ENCODE assay signal across 1 cellular context in the genomic region with DNA sequence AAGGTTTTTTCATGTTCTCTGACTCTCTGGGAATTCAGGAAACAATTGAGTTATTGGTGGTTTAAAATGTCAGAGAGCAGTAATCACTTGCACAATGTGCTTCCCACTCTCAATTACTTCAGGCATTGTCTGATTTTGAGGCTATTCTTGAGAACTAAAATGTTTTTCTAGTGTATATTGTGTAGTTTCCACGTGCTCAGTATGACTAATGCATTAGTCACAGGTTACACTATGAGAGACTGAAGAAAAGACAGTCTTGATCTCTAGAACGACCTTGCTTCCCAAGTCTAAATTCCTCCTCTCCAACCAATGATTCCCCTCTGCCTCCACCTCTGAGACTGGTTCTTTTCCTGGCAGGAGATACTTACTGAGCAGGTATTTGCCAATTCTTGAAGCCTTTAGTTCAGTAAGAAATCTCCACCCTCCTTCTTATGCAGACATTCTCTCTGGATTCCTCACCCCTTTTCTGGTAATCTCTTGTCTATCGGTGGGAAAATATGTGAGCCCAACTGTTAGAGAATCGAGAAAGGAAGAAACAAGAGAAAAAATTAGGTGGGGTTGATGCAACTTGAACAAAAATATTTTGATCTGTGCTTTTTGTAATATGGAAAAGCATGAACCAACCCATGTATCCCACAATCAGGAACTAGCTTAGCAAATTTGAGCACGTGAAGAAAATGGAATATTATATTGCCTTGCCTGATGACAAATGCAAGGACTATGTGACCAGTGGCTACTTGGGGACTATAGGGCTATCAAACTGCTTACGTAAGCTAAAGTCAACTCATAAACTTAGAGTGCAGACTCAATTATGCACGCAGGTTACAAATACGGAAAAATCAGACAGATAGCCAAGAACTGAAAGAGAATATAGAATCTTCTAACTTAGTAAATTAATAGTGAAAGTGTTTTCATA.
TF ChIP-seq lines count a peak whose summit lies in the region.

No MANE protein-coding gene starts in this region.

TF ChIP-seq in HEK293, 187 proteins besides CTCF, POLR2A, EP300 and RAD21 (continued from another document and continues in another):
- TF ChIP-seq ZNF692 (tag by site-specific recombination; IDR thresholded peaks at IDR 0.05) (peak; percentile 61; the same call in 1 of the 2 replicates), ZFP3 (tag by site-specific recombination; IDR thresholded peaks at IDR 0.05; ENCODE audit: low read depth) (no peak), BCL11A (tag by site-specific recombination; IDR thresholded peaks at IDR 0.05; ENCODE audit: low read depth) (no peak), KLF7 (tag by site-specific recombination; IDR thresholded peaks at IDR 0.05; ENCODE audit: borderline replicate concordance) (no peak), SP2 (tag by site-specific recombination; IDR thresholded peaks at IDR 0.05) (no peak), ZNF701 (tag by site-specific recombination; IDR thresholded peaks at IDR 0.05) (no peak), ZNF114 (tag by site-specific recombination; IDR thresholded peaks at IDR 0.05) (no peak), ZNF513 (tag by site-specific recombination; IDR thresholded peaks at IDR 0.05) (no peak), ZNF350 (tag by site-specific recombination; IDR thresholded peaks at IDR 0.05) (0 out of 2 replicates have a peak, but pooled peaks have one; percentile 19), ZNF530 (tag by site-specific recombination; IDR thresholded peaks at IDR 0.05; ENCODE audit: low read depth) (no peak), ZBTB26 (tag by site-specific recombination; optimal IDR thresholded peaks at IDR 0.05) (no peak), OVOL3 (tag by site-specific recombination; IDR thresholded peaks at IDR 0.05) (no peak), ZNF621 (tag by site-specific recombination; IDR thresholded peaks at IDR 0.05) (no peak), ZNF16 (tag by site-specific recombination; IDR thresholded peaks at IDR 0.05; ENCODE audit: low read depth) (no peak), KLF17 (tag by site-specific recombination; IDR thresholded peaks at IDR 0.05) (no peak), ZNF394 (tag by site-specific recombination; IDR thresholded peaks at IDR 0.05; ENCODE audit: borderline replicate concordance) (peak; percentile 31; the same call in 1 of the 2 replicates), ZNF335 (tag by site-specific recombination; conservative IDR thresholded peaks at IDR 0.05) (peak; percentile 32; the same call in 1 of the 2 replicates), ZNF132 (tag by site-specific recombination; IDR thresholded peaks at IDR 0.05; ENCODE audit: borderline replicate concordance) (no peak), ZBTB1 (tag by site-specific recombination; IDR thresholded peaks at IDR 0.05) (no peak), ZNF366 (tag by site-specific recombination; conservative IDR thresholded peaks at IDR 0.05) (peak; percentile 90), ZNF157 (tag by site-specific recombination; IDR thresholded peaks at IDR 0.05) (no peak), ZNF785 (tag by site-specific recombination; IDR thresholded peaks at IDR 0.05) (no peak; the same call in 1 of the 2 replicates), ZNF248 (tag by site-specific recombination; IDR thresholded peaks at IDR 0.05) (no peak), ZNF792 (tag by site-specific recombination; IDR thresholded peaks at IDR 0.05) (no peak), ZNF10 (tag by site-specific recombination; IDR thresholded peaks at IDR 0.05) (no peak), YY1 (tag by site-specific recombination; IDR thresholded peaks at IDR 0.05) (no peak), ZNF664 (tag by site-specific recombination; IDR thresholded peaks at IDR 0.05) (0 out of 2 replicates have a peak, but pooled peaks have one; percentile 14), ZNF138 (tag by site-specific recombination; IDR thresholded peaks at IDR 0.05; ENCODE audit: borderline replicate concordance) (no peak), ZNF184 (tag by site-specific recombination; IDR thresholded peaks at IDR 0.05) (peak; percentile 45; the same call in 1 of the 2 replicates), REPIN1 (tag by site-specific recombination; IDR thresholded peaks at IDR 0.05; ENCODE audit: low read depth) (no peak), ZNF654 (tag by site-specific recombination; IDR thresholded peaks at IDR 0.05; ENCODE audit: low read depth) (no peak), ZNF521 (tag by site-specific recombination; IDR thresholded peaks at IDR 0.05) (no peak), ZNF561 (tag by site-specific recombination; IDR thresholded peaks at IDR 0.05; ENCODE audit: borderline replicate concordance) (no peak), ZNF121 (tag by site-specific recombination; IDR thresholded peaks at IDR 0.05) (no peak), EGR2 (tag by site-specific recombination; IDR thresholded peaks at IDR 0.05; ENCODE audit: low read depth) (no peak), FEZF1 (tag by site-specific recombination; IDR thresholded peaks at IDR 0.05) (0 out of 2 replicates have a peak, but pooled peaks have one; percentile 10), PRDM10 (tag by site-specific recombination; IDR thresholded peaks at IDR 0.05) (0 out of 2 replicates have a peak, but pooled peaks have one; percentile 14)
- TF ChIP-seq, protein P1, sequence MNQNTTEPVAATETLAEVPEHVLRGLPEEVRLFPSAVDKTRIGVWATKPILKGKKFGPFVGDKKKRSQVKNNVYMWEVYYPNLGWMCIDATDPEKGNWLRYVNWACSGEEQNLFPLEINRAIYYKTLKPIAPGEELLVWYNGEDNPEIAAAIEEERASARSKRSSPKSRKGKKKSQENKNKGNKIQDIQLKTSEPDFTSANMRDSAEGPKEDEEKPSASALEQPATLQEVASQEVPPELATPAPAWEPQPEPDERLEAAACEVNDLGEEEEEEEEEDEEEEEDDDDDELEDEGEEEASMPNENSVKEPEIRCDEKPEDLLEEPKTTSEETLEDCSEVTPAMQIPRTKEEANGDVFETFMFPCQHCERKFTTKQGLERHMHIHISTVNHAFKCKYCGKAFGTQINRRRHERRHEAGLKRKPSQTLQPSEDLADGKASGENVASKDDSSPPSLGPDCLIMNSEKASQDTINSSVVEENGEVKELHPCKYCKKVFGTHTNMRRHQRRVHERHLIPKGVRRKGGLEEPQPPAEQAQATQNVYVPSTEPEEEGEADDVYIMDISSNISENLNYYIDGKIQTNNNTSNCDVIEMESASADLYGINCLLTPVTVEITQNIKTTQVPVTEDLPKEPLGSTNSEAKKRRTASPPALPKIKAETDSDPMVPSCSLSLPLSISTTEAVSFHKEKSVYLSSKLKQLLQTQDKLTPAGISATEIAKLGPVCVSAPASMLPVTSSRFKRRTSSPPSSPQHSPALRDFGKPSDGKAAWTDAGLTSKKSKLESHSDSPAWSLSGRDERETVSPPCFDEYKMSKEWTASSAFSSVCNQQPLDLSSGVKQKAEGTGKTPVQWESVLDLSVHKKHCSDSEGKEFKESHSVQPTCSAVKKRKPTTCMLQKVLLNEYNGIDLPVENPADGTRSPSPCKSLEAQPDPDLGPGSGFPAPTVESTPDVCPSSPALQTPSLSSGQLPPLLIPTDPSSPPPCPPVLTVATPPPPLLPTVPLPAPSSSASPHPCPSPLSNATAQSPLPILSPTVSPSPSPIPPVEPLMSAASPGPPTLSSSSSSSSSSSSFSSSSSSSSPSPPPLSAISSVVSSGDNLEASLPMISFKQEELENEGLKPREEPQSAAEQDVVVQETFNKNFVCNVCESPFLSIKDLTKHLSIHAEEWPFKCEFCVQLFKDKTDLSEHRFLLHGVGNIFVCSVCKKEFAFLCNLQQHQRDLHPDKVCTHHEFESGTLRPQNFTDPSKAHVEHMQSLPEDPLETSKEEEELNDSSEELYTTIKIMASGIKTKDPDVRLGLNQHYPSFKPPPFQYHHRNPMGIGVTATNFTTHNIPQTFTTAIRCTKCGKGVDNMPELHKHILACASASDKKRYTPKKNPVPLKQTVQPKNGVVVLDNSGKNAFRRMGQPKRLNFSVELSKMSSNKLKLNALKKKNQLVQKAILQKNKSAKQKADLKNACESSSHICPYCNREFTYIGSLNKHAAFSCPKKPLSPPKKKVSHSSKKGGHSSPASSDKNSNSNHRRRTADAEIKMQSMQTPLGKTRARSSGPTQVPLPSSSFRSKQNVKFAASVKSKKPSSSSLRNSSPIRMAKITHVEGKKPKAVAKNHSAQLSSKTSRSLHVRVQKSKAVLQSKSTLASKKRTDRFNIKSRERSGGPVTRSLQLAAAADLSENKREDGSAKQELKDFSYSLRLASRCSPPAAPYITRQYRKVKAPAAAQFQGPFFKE (tag by site-specific recombination; IDR thresholded peaks at IDR 0.05; ENCODE audit: borderline replicate concordance) = no peak
- TF ChIP-seq, protein P2, sequence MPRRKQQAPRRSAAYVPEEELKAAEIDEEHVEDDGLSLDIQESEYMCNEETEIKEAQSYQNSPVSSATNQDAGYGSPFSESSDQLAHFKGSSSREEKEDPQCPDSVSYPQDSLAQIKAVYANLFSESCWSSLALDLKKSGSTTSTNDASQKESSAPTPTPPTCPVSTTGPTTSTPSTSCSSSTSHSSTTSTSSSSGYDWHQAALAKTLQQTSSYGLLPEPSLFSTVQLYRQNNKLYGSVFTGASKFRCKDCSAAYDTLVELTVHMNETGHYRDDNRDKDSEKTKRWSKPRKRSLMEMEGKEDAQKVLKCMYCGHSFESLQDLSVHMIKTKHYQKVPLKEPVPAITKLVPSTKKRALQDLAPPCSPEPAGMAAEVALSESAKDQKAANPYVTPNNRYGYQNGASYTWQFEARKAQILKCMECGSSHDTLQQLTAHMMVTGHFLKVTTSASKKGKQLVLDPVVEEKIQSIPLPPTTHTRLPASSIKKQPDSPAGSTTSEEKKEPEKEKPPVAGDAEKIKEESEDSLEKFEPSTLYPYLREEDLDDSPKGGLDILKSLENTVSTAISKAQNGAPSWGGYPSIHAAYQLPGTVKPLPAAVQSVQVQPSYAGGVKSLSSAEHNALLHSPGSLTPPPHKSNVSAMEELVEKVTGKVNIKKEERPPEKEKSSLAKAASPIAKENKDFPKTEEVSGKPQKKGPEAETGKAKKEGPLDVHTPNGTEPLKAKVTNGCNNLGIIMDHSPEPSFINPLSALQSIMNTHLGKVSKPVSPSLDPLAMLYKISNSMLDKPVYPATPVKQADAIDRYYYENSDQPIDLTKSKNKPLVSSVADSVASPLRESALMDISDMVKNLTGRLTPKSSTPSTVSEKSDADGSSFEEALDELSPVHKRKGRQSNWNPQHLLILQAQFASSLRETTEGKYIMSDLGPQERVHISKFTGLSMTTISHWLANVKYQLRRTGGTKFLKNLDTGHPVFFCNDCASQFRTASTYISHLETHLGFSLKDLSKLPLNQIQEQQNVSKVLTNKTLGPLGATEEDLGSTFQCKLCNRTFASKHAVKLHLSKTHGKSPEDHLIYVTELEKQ (tag by site-specific recombination; IDR thresholded peaks at IDR 0.05; ENCODE audit: borderline replicate concordance) = no peak
